2 cellular contexts compared by ENCODE assay signal in the genomic region with DNA sequence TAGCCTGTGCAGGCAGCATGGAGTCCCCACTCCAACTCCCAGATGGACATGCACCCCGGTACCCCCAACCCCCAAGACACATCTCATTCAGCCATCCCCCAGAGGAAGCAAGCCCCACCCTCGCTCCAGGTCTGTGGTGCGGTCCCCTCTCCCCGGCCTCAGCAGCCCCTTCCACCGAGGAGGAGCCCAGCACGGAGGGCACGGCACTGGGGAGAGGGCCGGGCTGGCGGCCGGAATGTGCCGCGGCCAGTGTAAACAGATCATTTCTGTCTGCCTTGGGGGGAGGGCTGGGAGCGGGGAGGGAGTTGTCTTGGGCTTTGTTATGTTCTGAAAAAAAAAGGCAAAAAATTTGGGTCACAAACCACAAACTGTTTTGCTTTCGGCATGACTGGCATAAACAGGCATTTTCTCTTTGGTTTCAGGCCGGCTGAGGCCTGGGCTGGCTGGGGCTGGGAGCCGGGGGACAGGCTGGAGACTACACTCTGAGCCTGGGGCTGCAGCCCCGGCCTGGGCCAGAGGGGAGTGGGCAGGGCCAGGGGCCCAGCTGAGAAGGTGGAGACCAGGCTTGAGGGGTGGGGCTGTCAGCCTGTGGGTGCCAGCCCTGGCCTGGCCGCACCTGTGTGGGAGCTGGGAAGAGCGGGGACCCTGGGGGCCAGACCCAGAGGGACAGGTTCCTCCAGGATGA.
TF ChIP-seq lines count a peak whose summit lies in the region.

No MANE protein-coding gene starts in this region.

TF ChIP-seq in SK-N-SH, 30 proteins besides CTCF, POLR2A, EP300 and RAD21:
- TF ChIP-seq IRF3 (IDR thresholded peaks at IDR 0.05; ENCODE audit: low read depth, low read length) = no peak
- no peak for TF ChIP-seq REST (IDR thresholded peaks at IDR 0.05; ENCODE audit: low read depth, low read length)
- no peak for TF ChIP-seq FOSL2 (IDR thresholded peaks at IDR 0.05; ENCODE audit: borderline replicate concordance, low read depth)
- TF ChIP-seq SMC3 (IDR thresholded peaks at IDR 0.05; ENCODE audit: low read depth, low read length) = no peak

TF ChIP-seq in SK-N-SH treated with all-trans-retinoic acid at 6 μM for 48 hours, 23 proteins besides CTCF, POLR2A, EP300 and RAD21 (continued from another document):
- TF ChIP-seq OSR1 (CRISPR knock-in tag; IDR thresholded peaks at IDR 0.05) (no peak), ZFP30 (CRISPR knock-in tag; IDR thresholded peaks at IDR 0.05) (no peak), PPARA (CRISPR knock-in tag; IDR thresholded peaks at IDR 0.05; ENCODE audit: borderline replicate concordance) (no peak), POU6F1 (CRISPR knock-in tag; IDR thresholded peaks at IDR 0.05; ENCODE audit: borderline replicate concordance, low read depth) (no peak), ZNF565 (CRISPR knock-in tag; conservative IDR thresholded peaks at IDR 0.05; ENCODE audit: low read depth) (no peak)
- TF ChIP-seq, protein P1, sequence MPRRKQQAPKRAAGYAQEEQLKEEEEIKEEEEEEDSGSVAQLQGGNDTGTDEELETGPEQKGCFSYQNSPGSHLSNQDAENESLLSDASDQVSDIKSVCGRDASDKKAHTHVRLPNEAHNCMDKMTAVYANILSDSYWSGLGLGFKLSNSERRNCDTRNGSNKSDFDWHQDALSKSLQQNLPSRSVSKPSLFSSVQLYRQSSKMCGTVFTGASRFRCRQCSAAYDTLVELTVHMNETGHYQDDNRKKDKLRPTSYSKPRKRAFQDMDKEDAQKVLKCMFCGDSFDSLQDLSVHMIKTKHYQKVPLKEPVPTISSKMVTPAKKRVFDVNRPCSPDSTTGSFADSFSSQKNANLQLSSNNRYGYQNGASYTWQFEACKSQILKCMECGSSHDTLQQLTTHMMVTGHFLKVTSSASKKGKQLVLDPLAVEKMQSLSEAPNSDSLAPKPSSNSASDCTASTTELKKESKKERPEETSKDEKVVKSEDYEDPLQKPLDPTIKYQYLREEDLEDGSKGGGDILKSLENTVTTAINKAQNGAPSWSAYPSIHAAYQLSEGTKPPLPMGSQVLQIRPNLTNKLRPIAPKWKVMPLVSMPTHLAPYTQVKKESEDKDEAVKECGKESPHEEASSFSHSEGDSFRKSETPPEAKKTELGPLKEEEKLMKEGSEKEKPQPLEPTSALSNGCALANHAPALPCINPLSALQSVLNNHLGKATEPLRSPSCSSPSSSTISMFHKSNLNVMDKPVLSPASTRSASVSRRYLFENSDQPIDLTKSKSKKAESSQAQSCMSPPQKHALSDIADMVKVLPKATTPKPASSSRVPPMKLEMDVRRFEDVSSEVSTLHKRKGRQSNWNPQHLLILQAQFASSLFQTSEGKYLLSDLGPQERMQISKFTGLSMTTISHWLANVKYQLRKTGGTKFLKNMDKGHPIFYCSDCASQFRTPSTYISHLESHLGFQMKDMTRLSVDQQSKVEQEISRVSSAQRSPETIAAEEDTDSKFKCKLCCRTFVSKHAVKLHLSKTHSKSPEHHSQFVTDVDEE (CRISPR knock-in tag; IDR thresholded peaks at IDR 0.05) = no peak
- TF ChIP-seq, protein P2, sequence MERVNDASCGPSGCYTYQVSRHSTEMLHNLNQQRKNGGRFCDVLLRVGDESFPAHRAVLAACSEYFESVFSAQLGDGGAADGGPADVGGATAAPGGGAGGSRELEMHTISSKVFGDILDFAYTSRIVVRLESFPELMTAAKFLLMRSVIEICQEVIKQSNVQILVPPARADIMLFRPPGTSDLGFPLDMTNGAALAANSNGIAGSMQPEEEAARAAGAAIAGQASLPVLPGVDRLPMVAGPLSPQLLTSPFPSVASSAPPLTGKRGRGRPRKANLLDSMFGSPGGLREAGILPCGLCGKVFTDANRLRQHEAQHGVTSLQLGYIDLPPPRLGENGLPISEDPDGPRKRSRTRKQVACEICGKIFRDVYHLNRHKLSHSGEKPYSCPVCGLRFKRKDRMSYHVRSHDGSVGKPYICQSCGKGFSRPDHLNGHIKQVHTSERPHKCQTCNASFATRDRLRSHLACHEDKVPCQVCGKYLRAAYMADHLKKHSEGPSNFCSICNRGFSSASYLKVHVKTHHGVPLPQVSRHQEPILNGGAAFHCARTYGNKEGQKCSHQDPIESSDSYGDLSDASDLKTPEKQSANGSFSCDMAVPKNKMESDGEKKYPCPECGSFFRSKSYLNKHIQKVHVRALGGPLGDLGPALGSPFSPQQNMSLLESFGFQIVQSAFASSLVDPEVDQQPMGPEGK (CRISPR knock-in tag; IDR thresholded peaks at IDR 0.05; ENCODE audit: borderline replicate concordance) = no peak
- TF ChIP-seq, protein P3, sequence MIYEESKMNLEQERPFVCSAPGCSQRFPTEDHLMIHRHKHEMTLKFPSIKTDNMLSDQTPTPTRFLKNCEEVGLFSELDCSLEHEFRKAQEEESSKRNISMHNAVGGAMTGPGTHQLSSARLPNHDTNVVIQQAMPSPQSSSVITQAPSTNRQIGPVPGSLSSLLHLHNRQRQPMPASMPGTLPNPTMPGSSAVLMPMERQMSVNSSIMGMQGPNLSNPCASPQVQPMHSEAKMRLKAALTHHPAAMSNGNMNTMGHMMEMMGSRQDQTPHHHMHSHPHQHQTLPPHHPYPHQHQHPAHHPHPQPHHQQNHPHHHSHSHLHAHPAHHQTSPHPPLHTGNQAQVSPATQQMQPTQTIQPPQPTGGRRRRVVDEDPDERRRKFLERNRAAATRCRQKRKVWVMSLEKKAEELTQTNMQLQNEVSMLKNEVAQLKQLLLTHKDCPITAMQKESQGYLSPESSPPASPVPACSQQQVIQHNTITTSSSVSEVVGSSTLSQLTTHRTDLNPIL (CRISPR knock-in tag; IDR thresholded peaks at IDR 0.05; ENCODE audit: low read depth) = no peak
